ENCODE assay signal across 9 cellular contexts in genomic region chrX:20139966-20140365, GRCh38. TPM values are rescaled to one million over a fixed set of nuclear protein-coding genes. Genes with fewer than 3 reads are reported as not detected.
DNase-seq lines count a peak whose midpoint lies in the region; ATAC-seq and TF ChIP-seq lines count a peak whose summit lies in the region.
"Had no signal": no experiment of that assay in that cellular context is flagged by ENCODE, and none has a peak within 500 bp of the region (broad histone marks: within the 10 kb centered on the region; RNA-seq: fewer than 3 reads in every experiment).

No MANE protein-coding gene starts in this region.

- intact Hi-C loops in mucosa of descending colon (cut with DNase I, micrococcal nuclease): no loop called here

- H4K8ac ChIP-seq in neuronal stem cell (ENCODE audit: low read depth, low read length): no peak overlapping the region

- H2AFZ ChIP-seq in neuronal stem cell (ENCODE audit: low read length): no peak overlapping the region

- WGBS in ectodermal cell, 2 experiments: no CpG with 5 or more reads among the region's 2 CpGs
- WGBS in neuronal stem cell (ENCODE audit: extremely low coverage in 2 of 2, insufficient read length in 2 of 2, insufficient replicate concordance in 1 of 2), 2 donors: no CpG with 5 or more reads among the region's 2 CpGs

- H3K9ac ChIP-seq in neuronal stem cell (ENCODE audit: low read depth, low read length, poor library complexity): no peak overlapping the region

- no peak overlapping the region for H3K27ac ChIP-seq in CD8-positive, alpha-beta memory T cell (ENCODE audit: low read depth, low read length)
- H3K27ac ChIP-seq in ectodermal cell (ENCODE audit: insufficient read depth, low read depth, low read length, poor library complexity, severe bottlenecking) (no peak overlapping the region), neuronal stem cell (replicated peaks; ENCODE audit: low read length) (no peak overlapping the region)

- H3K27me3 Mint-ChIP-seq in CD8-positive, alpha-beta memory T cell: no peaks in the 10 kb centered on the region

- peaks cover 43 to 63% (median 46%) of the 10 kb centered on the region in 3 donors for H3K4me1 Mint-ChIP-seq in CD8-positive, alpha-beta memory T cell

- no peak overlapping the region for H3K18ac ChIP-seq in neuronal stem cell (ENCODE audit: low read length)

- no peak for TF ChIP-seq POLR2A in NB4 (IDR thresholded peaks at IDR 0.05; ENCODE audit: extremely low read depth, insufficient read length)

- H3K36me3 Mint-ChIP-seq in CD8-positive, alpha-beta memory T cell: peaks cover 1 to 41% (median 8%) of the 10 kb centered on the region in 3 donors

- H2BK15ac ChIP-seq in neuronal stem cell (ENCODE audit: low read length): no peak overlapping the region

- no peak overlapping the region for H4K91ac ChIP-seq in neuronal stem cell (ENCODE audit: low read depth, low read length, poor library complexity)

- no peak overlapping the region for H3K4ac ChIP-seq in neuronal stem cell (ENCODE audit: low read length)

- DNase-seq in CD8-positive, alpha-beta memory T cell: no peak
- no peak for DNase-seq in NB4 (ENCODE audit: low read depth)
- DNase-seq in neuronal stem cell (ENCODE audit: low spot score): no peak
- no peak for DNase-seq in NOMO-1 (lab: John Stamatoyannopoulos, UW; ENCODE audit: unreplicated experiment in 2 of 2)
- DNase-seq in mucosa of descending colon: no peak
- no peak for DNase-seq in HUDEP-2 (lab: John Stamatoyannopoulos, UW; ENCODE audit: unreplicated experiment in 76 of 76)
- no peak for DNase-seq in iPS-NIHi7 (ENCODE audit: extremely low spot score)
- DNase-seq: hippocampal formation had no signal

- peaks cover 5% of the 10 kb centered on the region for H3K36me3 ChIP-seq in CD8-positive, alpha-beta memory T cell (ENCODE audit: insufficient read depth, low read length)
- peaks cover 4% of the 10 kb centered on the region for H3K36me3 ChIP-seq in ectodermal cell (ENCODE audit: control insufficient read depth, insufficient read depth, low read length)
- peaks cover 3 to 53% of the 10 kb centered on the region in 2 donors for H3K36me3 ChIP-seq in neuronal stem cell (replicated peaks in 1 of 2; ENCODE audit: control insufficient read depth in 2 of 2, insufficient read depth in 2 of 2, low read length in 2 of 2)
- H3K36me3 ChIP-seq in mucosa of descending colon (ENCODE audit: low read depth): no peaks in the 10 kb centered on the region

- no peak overlapping the region for H2AK5ac ChIP-seq in neuronal stem cell (ENCODE audit: low read depth, low read length)

- H3K4me3 ChIP-seq in CD8-positive, alpha-beta memory T cell (ENCODE audit: low read length): peak overlapping the region; percentile 82
- H3K4me3 ChIP-seq in NB4 (ENCODE audit: low read depth, low read length) (peak overlapping the region; percentile 95), ectodermal cell (ENCODE audit: insufficient read depth, low read depth, low read length) (peak overlapping the region; percentile 74), neuronal stem cell (ENCODE audit: low read length in 2 of 2) (peak overlapping the region in 1 of 2 donors; percentile 65), mucosa of descending colon (no peak overlapping the region)

- peak overlapping the region; percentile 85 to 99 (median 94) for H3K4me3 Mint-ChIP-seq in CD8-positive, alpha-beta memory T cell

- peak overlapping the region; percentile 11 for H3K4me2 ChIP-seq in neuronal stem cell (ENCODE audit: insufficient read depth, low read length, poor library complexity, severe bottlenecking)

- H3K9me3 ChIP-seq in CD8-positive, alpha-beta memory T cell (ENCODE audit: low read length): no peaks in the 10 kb centered on the region
- H3K9me3 ChIP-seq in ectodermal cell (ENCODE audit: control insufficient read depth, low read length) (no peaks in the 10 kb centered on the region), neuronal stem cell (replicated peaks in 1 of 2; ENCODE audit: control insufficient read depth in 2 of 2, insufficient read depth in 1 of 2, low read depth in 1 of 2, low read length in 2 of 2) (no peaks in the 10 kb centered on the region), mucosa of descending colon (no peaks in the 10 kb centered on the region)

- H3K14ac ChIP-seq in neuronal stem cell (ENCODE audit: low read length): no peak overlapping the region

- no peak overlapping the region for H2BK5ac ChIP-seq in neuronal stem cell (ENCODE audit: low read length)

- no peaks in the 10 kb centered on the region for H3K27me3 ChIP-seq in CD8-positive, alpha-beta memory T cell (ENCODE audit: insufficient read depth, low read length, poor library complexity, severe bottlenecking)
- H3K27me3 ChIP-seq in ectodermal cell (ENCODE audit: control insufficient read depth, insufficient read depth, low read length, poor library complexity, severe bottlenecking) (no peaks in the 10 kb centered on the region), neuronal stem cell (ENCODE audit: control insufficient read depth in 3 of 3, insufficient read depth in 3 of 3, low read depth in 1 of 3, low read length in 3 of 3) (no peaks in the 10 kb centered on the region)

- no peak overlapping the region for H2BK12ac ChIP-seq in neuronal stem cell (ENCODE audit: low read length)

- CTCF ChIA-PET in CD8-positive, alpha-beta memory T cell (lab: Charles Lee): no interaction called here

- H3K23ac ChIP-seq in neuronal stem cell (ENCODE audit: low read depth, low read length, poor library complexity): no peak overlapping the region

- H3K79me1 ChIP-seq in neuronal stem cell (ENCODE audit: low read depth, low read length): no peaks in the 10 kb centered on the region

- no peaks in the 10 kb centered on the region for H3K9me3 Mint-ChIP-seq in CD8-positive, alpha-beta memory T cell

- H3K4me1 ChIP-seq in CD8-positive, alpha-beta memory T cell (ENCODE audit: insufficient read depth, low read length): peaks cover 18% of the 10 kb centered on the region
- H3K4me1 ChIP-seq in ectodermal cell (ENCODE audit: control insufficient read depth, insufficient read depth, low read length) (no peaks in the 10 kb centered on the region), neuronal stem cell (ENCODE audit: control insufficient read depth in 2 of 2, insufficient read depth in 1 of 2, low read depth in 1 of 2, low read length in 2 of 2) (no peaks in the 10 kb centered on the region), mucosa of descending colon (ENCODE audit: low read depth) (peaks cover 3% of the 10 kb centered on the region)

- no peak for ATAC-seq in mucosa of descending colon

- POLR2A ChIA-PET in CD8-positive, alpha-beta memory T cell (lab: Charles Lee): interaction anchor here (0.5 kb wide), 1 partner anchor 763 kb away, joined by 6 read pairs; no protein-coding TSS in a partner anchor

- TF ChIP-seq CTCF in NB4 (IDR thresholded peaks at IDR 0.05; ENCODE audit: low read depth, low read length) (no peak), mucosa of descending colon (IDR thresholded peaks at IDR 0.05) (no peak)

- no peak overlapping the region for H2BK120ac ChIP-seq in neuronal stem cell (ENCODE audit: low read depth, low read length)

- H3K27ac Mint-ChIP-seq in CD8-positive, alpha-beta memory T cell: peak overlapping the region in 6 of 8 donors; percentile 90 to 97 (median 96)

RNA-seq across cellular contexts. Expression of gene EIF1AX, which starts 1.7 kb away (rescaled TPM):
- 100 to 1,000 TPM; 205 to 208 TPM for total RNA-seq in CD8-positive, alpha-beta memory T cell
- 97.1 TPM for polyA plus RNA-seq in CD8-positive, alpha-beta memory T cell
- polyA plus RNA-seq in ectodermal cell (2013, experiment 1 of 4): 115 TPM
- polyA plus RNA-seq in ectodermal cell (2013, experiment 2 of 4): 130 TPM
- polyA plus RNA-seq in ectodermal cell (2013, experiment 3 of 4): 88.6 TPM
- 89.0 TPM for polyA plus RNA-seq in ectodermal cell (2013, experiment 4 of 4)
- polyA plus RNA-seq in neuronal stem cell (2013, experiment 1 of 2): 54.5 TPM
- polyA plus RNA-seq in neuronal stem cell (2013, experiment 2 of 2): 56.3 TPM
- total RNA-seq in mucosa of descending colon: 10 to 100 TPM; 42.2 to 78.0 (median 69.0) TPM

RNA-seq across cellular contexts. Expression of gene MAP7D2, which starts 23.3 kb away (rescaled TPM):
- under 1 TPM; 0.28 to 0.53 TPM for total RNA-seq in CD8-positive, alpha-beta memory T cell
- 0.12 TPM for polyA plus RNA-seq in CD8-positive, alpha-beta memory T cell
- polyA plus RNA-seq in ectodermal cell (2013, experiment 1 of 4): 3.5 TPM
- 3.8 TPM for polyA plus RNA-seq in ectodermal cell (2013, experiment 2 of 4)
- 2.5 TPM for polyA plus RNA-seq in ectodermal cell (2013, experiment 3 of 4)
- polyA plus RNA-seq in ectodermal cell (2013, experiment 4 of 4): 2.3 TPM
- polyA plus RNA-seq in neuronal stem cell (2013, experiment 1 of 2): 1.8 TPM
- 2.1 TPM for polyA plus RNA-seq in neuronal stem cell (2013, experiment 2 of 2)
- total RNA-seq in mucosa of descending colon: 1 to 10 TPM; 1.2 to 1.7 (median 1.5) TPM
